ENCODE assay signal across 8 cellular contexts in genomic region chr12:82994117-82994516, GRCh38.
"Had no signal": no experiment of that assay in that cellular context is flagged by ENCODE, and none has a peak within 500 bp of the region (broad histone marks: within the 10 kb centered on the region; RNA-seq: fewer than 3 reads in every experiment).

No MANE protein-coding gene starts in this region.

- H3K4me3 ChIP-seq: GM23248, GM23338, HAP-1 had no signal

- DNase-seq: GM23248, GOT3, H7, H9, HCEC 1CT, HFFc6 had no signal

- H3K4me2 ChIP-seq: GM23338 had no signal

- H2AFZ ChIP-seq: GM23248, GM23338 had no signal

- H3K9me3 ChIP-seq: HAP-1 had no signal

- H3K9ac ChIP-seq: GM23248 had no signal

- H3K27ac ChIP-seq: GM23248 had no signal

- H3K36me3 ChIP-seq: HAP-1 had no signal
